ENCODE assay signal across 33 cellular contexts in the genomic region with DNA sequence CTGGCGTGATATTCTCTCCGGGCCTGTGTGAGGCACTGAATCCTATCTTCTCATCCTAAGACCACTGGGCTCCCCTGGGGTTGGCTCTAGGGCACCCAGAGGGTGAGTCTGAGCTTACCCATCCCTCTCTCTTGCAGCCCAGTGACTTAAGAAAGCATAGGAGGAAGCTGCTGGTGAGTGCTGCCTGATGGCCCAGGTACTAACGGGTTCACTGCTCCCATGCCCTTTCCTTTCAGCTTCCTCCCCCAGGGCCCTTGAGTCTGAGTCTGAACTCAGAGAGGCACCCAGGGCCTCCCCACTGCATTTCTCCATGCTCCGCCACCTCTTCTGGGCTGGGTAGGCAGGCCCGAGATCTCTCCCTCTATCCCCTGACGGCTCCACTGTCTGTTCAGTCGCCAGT. TPM values are rescaled to one million over a fixed set of nuclear protein-coding genes. Genes with fewer than 3 reads are reported as not detected.
"Had no signal": no experiment of that assay in that cellular context is flagged by ENCODE, and none has a peak within 500 bp of the region (broad histone marks: within the 10 kb centered on the region; RNA-seq: fewer than 3 reads in every experiment).

No MANE protein-coding gene starts in this region.

- H3K4me1 ChIP-seq: esophagus muscularis mucosa, foreskin keratinocyte, gastroesophageal sphincter, pancreas, right lobe of liver, suprapubic skin had no signal

- H3K4me3 ChIP-seq: coronary artery, esophagus muscularis mucosa, gastroesophageal sphincter, heart right ventricle, lung, mucosa of descending colon, pancreas, right lobe of liver, suprapubic skin had no signal

- H3K36me3 ChIP-seq: pancreas, right lobe of liver, suprapubic skin had no signal

- H3K9me3 ChIP-seq: esophagus muscularis mucosa, gastroesophageal sphincter, heart right ventricle, mucosa of descending colon, pancreas, right lobe of liver, suprapubic skin had no signal

- DNase-seq: dermis blood vessel endothelial cell; effector memory CD4-positive, alpha-beta T cell; foreskin keratinocyte; heart right ventricle; hippocampal formation; mesenchymal stem cell; mucosa of descending colon; naive B cell; occipital lobe; pancreas; retina; small intestine; stimulated activated CD4-positive, alpha-beta T cell treated with anti-CD3 and anti-CD28 coated beads, Interleukin-15, amount 100 ng/mL, for 24 hours; stimulated activated CD4-positive, alpha-beta T cell treated with anti-CD3 and anti-CD28 coated beads, Interleukin-2, amount 100 ng/mL, for 48 hours; stimulated activated naive CD4-positive, alpha-beta T cell; stimulated activated naive CD8-positive, alpha-beta T cell treated with anti-CD3 and anti-CD28 coated beads, Interleukin-15, amount 100 ng/mL, for 72 hours had no signal

- H3K27me3 ChIP-seq: esophagus muscularis mucosa, gastroesophageal sphincter, heart right ventricle, pancreas, right lobe of liver, suprapubic skin had no signal

- ATAC-seq: foreskin keratinocyte; gastroesophageal sphincter; heart right ventricle; left lobe of liver; mucosa of descending colon; natural killer cell treated with Interleukin-12 subunit alpha and Interleukin-12 subunit beta and Interleukin-15 and Interleukin-18, amount 100 ng/mL, for 72 hours; pancreas; right lobe of liver; stimulated activated naive CD8-positive, alpha-beta T cell treated with anti-CD3 and anti-CD28 coated beads, Interleukin-15, amount 100 ng/mL, for 72 hours had no signal

- H3K27ac ChIP-seq: coronary artery, esophagus muscularis mucosa, foreskin keratinocyte, gastroesophageal sphincter, pancreas, right lobe of liver, suprapubic skin had no signal

RNA-seq across cellular contexts. Expression of a gene that starts 29.8 kb away (rescaled TPM):
- total RNA-seq: dermis blood vessel endothelial cell; endothelial cell of umbilical vein; epithelial cell of proximal tubule; esophagus muscularis mucosa; fibroblast of lung; foreskin keratinocyte; heart right ventricle; kidney epithelial cell; left lobe of liver; liver; lung; mesothelial cell of epicardium; mucosa of descending colon; natural killer cell treated with Interleukin-12 subunit alpha and Interleukin-12 subunit beta and Interleukin-15 and Interleukin-18, amount 100 ng/mL, for 72 hours; occipital lobe; pancreas; posterior vena cava; pulmonary artery endothelial cell; right lobe of liver; suprapubic skin had no signal
- polyA plus RNA-seq: endothelial cell of umbilical vein, fibroblast of lung, foreskin keratinocyte, liver, lung, small intestine, urinary bladder had no signal
